9 cellular contexts compared by ENCODE assay signal in genomic region chr10:22251751-22252285, GRCh38. TPM values are rescaled to one million over a fixed set of nuclear protein-coding genes. Genes with fewer than 3 reads are reported as not detected.
DNase-seq lines count a peak whose midpoint lies in the region; ATAC-seq and TF ChIP-seq lines count a peak whose summit lies in the region.
"Had no signal": no experiment of that assay in that cellular context is flagged by ENCODE, and none has a peak within 500 bp of the region (broad histone marks: within the 10 kb centered on the region; RNA-seq: fewer than 3 reads in every experiment).

No MANE protein-coding gene starts in this region.

- peak overlapping the region; percentile 66 to 99 (median 88) for H3K4me2 ChIP-seq in BLaER1 treated with 17β-estradiol and CSF1 and Interleukin-3, amounts not matched to agents 10 nM and 100 nM

- H4K20me1 ChIP-seq in BLaER1 treated with 17β-estradiol and CSF1 and Interleukin-3, amounts not matched to agents 10 nM and 100 nM: peaks cover 0 to 58% (median 29%) of the 10 kb centered on the region in 11 experiments; a peak in 18 of 22 replicates

- 0 to 1% (median 0%) methylated on average over 32 of the region's 32 CpGs for WGBS in adrenal gland, 4 donors
- WGBS in right cardiac atrium: under 1% methylated on average over 32 of the region's 32 CpGs
- WGBS in prostate gland: under 1% methylated on average over 32 of the region's 32 CpGs

- no peaks in the 10 kb centered on the region for H3K36me3 ChIP-seq in BLaER1 treated with 17β-estradiol and CSF1 and Interleukin-3, amounts not matched to agents 10 nM and 100 nM
- H3K36me3 ChIP-seq in adrenal gland (replicated peaks in 1 of 2): no peaks in the 10 kb centered on the region
- H3K36me3 ChIP-seq in prostate gland: no peaks in the 10 kb centered on the region
- no peaks in the 10 kb centered on the region for H3K36me3 ChIP-seq in uterus

- peaks cover 14 to 29% (median 18%) of the 10 kb centered on the region in 10 experiments; a peak in 19 of 20 replicates for H3K4me1 ChIP-seq in BLaER1 treated with 17β-estradiol and CSF1 and Interleukin-3, amounts not matched to agents 10 nM and 100 nM
- peaks cover 0 to 6% of the 10 kb centered on the region in 2 donors for H3K4me1 ChIP-seq in adrenal gland (replicated peaks in 1 of 2)
- no peaks in the 10 kb centered on the region for H3K4me1 ChIP-seq in right cardiac atrium (ENCODE audit: control insufficient read depth, insufficient read depth, low read length)
- no peaks in the 10 kb centered on the region for H3K4me1 ChIP-seq in prostate gland (replicated peaks)
- no peaks in the 10 kb centered on the region for H3K4me1 ChIP-seq in uterus

- H3K9me3 ChIP-seq in BLaER1 treated with 17β-estradiol and CSF1 and Interleukin-3, amounts not matched to agents 10 nM and 100 nM (replicated peaks in 1 of 11): no peaks in the 10 kb centered on the region
- H3K9me3 ChIP-seq in adrenal gland (replicated peaks in 1 of 3) (no peaks in the 10 kb centered on the region), right cardiac atrium (ENCODE audit: control insufficient read depth, low read length) (no peaks in the 10 kb centered on the region), prostate gland (no peaks in the 10 kb centered on the region), uterus (no peaks in the 10 kb centered on the region)

- intact Hi-C loops in adrenal gland (cut with DNase I) (no loop called here), right cardiac atrium (cut with DNase I) (loop anchor here in 3 of 4 donors (5.0 to 10.0 kb wide), 3 partner anchors 63 to 733 kb away; partner anchors contain the start of gene COMMD3 (in 3 of the 3)), prostate gland (cut with DNase I) (loop anchor here (2.0 to 10.0 kb wide), 4 partner anchors 65 to 757 kb away; partner anchors contain the start of genes COMMD3 and SKIDA1), uterus (cut with DNase I; ENCODE audit: low total_unique reads) (loop anchor here (10.0 kb wide), 1 partner anchor 727 kb away; the partner anchor contains the start of gene SKIDA1)

- ATAC-seq in GM19372 (IDR thresholded peaks at IDR 0.05; ENCODE audit: low read depth, unreplicated experiment) (peak; percentile 55), HG03469 (IDR thresholded peaks at IDR 0.05; ENCODE audit: unreplicated experiment) (peak; percentile 29), SK-N-SH treated with all-trans-retinoic acid at 6 μM for 48 hours (peak; percentile 86), right cardiac atrium (peak; percentile 48 to 71)

- peak overlapping the region in 6 of 11 experiments; percentile 3 to 83 (median 59); a peak in 9 of 22 replicates for H3K9ac ChIP-seq in BLaER1 treated with 17β-estradiol and CSF1 and Interleukin-3, amounts not matched to agents 10 nM and 100 nM

- peak overlapping the region; percentile 27 to 76 (median 58) for H3K4me3 ChIP-seq in BLaER1 treated with 17β-estradiol and CSF1 and Interleukin-3, amounts not matched to agents 10 nM and 100 nM
- H3K4me3 ChIP-seq in adrenal gland: peak overlapping the region; percentile 47 to 92 (median 68)
- peak overlapping the region; percentile 87 for H3K4me3 ChIP-seq in right cardiac atrium (ENCODE audit: low read length)
- peak overlapping the region; percentile 60 to 62 for H3K4me3 ChIP-seq in prostate gland
- peak overlapping the region; percentile 38 to 77 for H3K4me3 ChIP-seq in uterus

- TF ChIP-seq POLR2A in adrenal gland (IDR thresholded peaks at IDR 0.05) (peak in 1 of 2 donors; percentile 23), prostate gland (IDR thresholded peaks at IDR 0.05) (no peak), uterus (IDR thresholded peaks at IDR 0.05) (no peak)

- peak overlapping the region in 4 of 11 experiments; percentile 27 to 66 (median 63); a peak in 7 of 22 replicates for H3K27ac ChIP-seq in BLaER1 treated with 17β-estradiol and CSF1 and Interleukin-3, amounts not matched to agents 10 nM and 100 nM
- peak overlapping the region; percentile 78 to 96 (median 84) for H3K27ac ChIP-seq in adrenal gland
- H3K27ac ChIP-seq in right cardiac atrium (ENCODE audit: low read length): peak overlapping the region; percentile 98
- peak overlapping the region; percentile 91 to 92 for H3K27ac ChIP-seq in prostate gland
- peak overlapping the region; percentile 98 for H3K27ac ChIP-seq in uterus

- no peak for TF ChIP-seq CTCF in adrenal gland (IDR thresholded peaks at IDR 0.05)
- peak in 1 of 4 experiments; percentile 2 for TF ChIP-seq CTCF in prostate gland (IDR thresholded peaks at IDR 0.05)
- TF ChIP-seq CTCF in uterus (IDR thresholded peaks at IDR 0.05): no peak

- peaks cover 93 to 100% (median 98%) of the 10 kb centered on the region in 11 experiments for H3K27me3 ChIP-seq in BLaER1 treated with 17β-estradiol and CSF1 and Interleukin-3, amounts not matched to agents 10 nM and 100 nM
- H3K27me3 ChIP-seq in adrenal gland (no peaks in the 10 kb centered on the region), right cardiac atrium (ENCODE audit: control insufficient read depth, insufficient read depth) (no peaks in the 10 kb centered on the region), prostate gland (replicated peaks; ENCODE audit: insufficient read depth) (no peaks in the 10 kb centered on the region), uterus (no peaks in the 10 kb centered on the region)

- DNase-seq in adrenal gland: peak; percentile 46 to 72 (median 63)
- DNase-seq in right cardiac atrium: peak; percentile 73 to 85 (median 84)
- peak; percentile 54 for DNase-seq in prostate gland (ENCODE audit: low spot score)
- DNase-seq in uterus: peak; percentile 63 to 64

TF ChIP-seq in SK-N-SH treated with all-trans-retinoic acid at 6 μM for 48 hours, 23 proteins besides CTCF, POLR2A, EP300 and RAD21:
- TF ChIP-seq PATZ1 (CRISPR knock-in tag; IDR thresholded peaks at IDR 0.05; ENCODE audit: borderline replicate concordance) (peak; percentile 39; the same call in 1 of the 2 replicates), RARB (CRISPR knock-in tag; IDR thresholded peaks at IDR 0.05) (no peak), CREB5 (CRISPR knock-in tag; IDR thresholded peaks at IDR 0.05; ENCODE audit: low read depth) (no peak), ZNF565 (CRISPR knock-in tag; conservative IDR thresholded peaks at IDR 0.05; ENCODE audit: low read depth) (0 out of 2 replicates have a peak, but pooled peaks have one; percentile 11)

RNA-seq across cellular contexts. Expression of gene EBLN1, which starts 34.0 kb away (rescaled TPM):
- total RNA-seq in adrenal gland (not detected), right cardiac atrium (not detected), prostate gland (1 to 10 TPM in 1 of 2 donors, not detected in 1; 1.8 TPM), uterus (under 1 TPM in 1 of 4 donors, not detected in 3; 0.21 TPM)
- polyA plus RNA-seq in adrenal gland (not detected), right cardiac atrium (not detected)
- total RNA-seq: NCI-H460 had no signal

Comparison
In these comparisons a context has a peak if more than half of its experiments do, and no peak if none do; other contexts are left out.
1. ATAC-seq: peak in every context shown above with its lines; median percentile 86 in SK-N-SH treated with all-trans-retinoic acid at 6 μM for 48 hours; 60 in right cardiac atrium; 55 in GM19372; 29 in HG03469.
2. intact Hi-C loops: an anchor here in right cardiac atrium (5.0 to 10.0 kb wide), prostate gland (2.0 to 10.0 kb wide) and uterus (10.0 kb wide); none called in adrenal gland.